In genomic region chr1:219542828-219543518, GRCh38 we compare ENCODE assay signal across 22 cellular contexts.
DNase-seq lines count a peak whose midpoint lies in the region; ATAC-seq and TF ChIP-seq lines count a peak whose summit lies in the region.
"Had no signal": no experiment of that assay in that cellular context is flagged by ENCODE, and none has a peak within 500 bp of the region (broad histone marks: within the 10 kb centered on the region; RNA-seq: fewer than 3 reads in every experiment).

No MANE protein-coding gene starts in this region.

- H3K27ac ChIP-seq in brain microvascular endothelial cell (peak overlapping the region; percentile 22), substantia nigra (ENCODE audit: low read depth, low read length, poor library complexity, severe bottlenecking) (no peak overlapping the region)
- H3K27ac ChIP-seq: body of pancreas, coronary artery, upper lobe of right lung had no signal

- in situ Hi-C loops in brain microvascular endothelial cell (cut with HindIII; ENCODE audit: low pct_ligation_motif_present, low sequenced_read_pairs), result no loop called here

- TF ChIP-seq CTCF in brain microvascular endothelial cell (IDR thresholded peaks at IDR 0.05; ENCODE audit: low read depth, low read length, missing control alignments), result no peak

- H3K27me3 ChIP-seq in MG63 (no peaks in the 10 kb centered on the region), brain microvascular endothelial cell (replicated peaks) (no peaks in the 10 kb centered on the region)
- H3K27me3 ChIP-seq: body of pancreas, upper lobe of right lung had no signal

- H3K9me3 ChIP-seq in MG63, result no peaks in the 10 kb centered on the region
- H3K9me3 ChIP-seq: body of pancreas, mucosa of descending colon, upper lobe of right lung had no signal

- ATAC-seq in HG03565 (IDR thresholded peaks at IDR 0.05; ENCODE audit: unreplicated experiment), result no peak
- ATAC-seq: activated CD4-positive, alpha-beta T cell treated with anti-CD3 and anti-CD28 coated beads for 36 hours; activated T-cell treated with anti-CD3 and anti-CD28 coated beads, Interleukin-2, amount 50 U/mL, for 72 hours; body of pancreas; mucosa of descending colon; upper lobe of right lung had no signal

- H3K4me3 ChIP-seq in MG63 (no peak overlapping the region), brain microvascular endothelial cell (ENCODE audit: low read depth, low read length) (no peak overlapping the region)
- H3K4me3 ChIP-seq: body of pancreas, coronary artery, mucosa of descending colon, upper lobe of right lung had no signal

- no peaks in the 10 kb centered on the region for H3K36me3 ChIP-seq in MG63
- no peaks in the 10 kb centered on the region for H3K36me3 ChIP-seq in brain microvascular endothelial cell (replicated peaks)
- H3K36me3 ChIP-seq: upper lobe of right lung had no signal

- peak; percentile 41 for DNase-seq in Daoy (ENCODE audit: low read depth)
- DNase-seq in MG63, result peak; percentile 65
- DNase-seq in brain microvascular endothelial cell, result peak; percentile 85
- DNase-seq in kidney glomerular epithelial cell (lab: John Stamatoyannopoulos, UW), result peak; percentile 61
- DNase-seq in substantia nigra (lab: John Stamatoyannopoulos, UW), result no peak
- no peak for DNase-seq in activated naive CD4-positive, alpha-beta T cell treated with anti-CD3 and anti-CD28 coated beads, Interleukin-2, amount 50 U/mL, for 16 hours
- no peak for DNase-seq in activated T-cell treated with anti-CD3 and anti-CD28 coated beads for 4 hours
- DNase-seq: activated CD4-positive, alpha-beta T cell treated with anti-CD3 and anti-CD28 coated beads for 36 hours; activated T-cell treated with anti-CD3 and anti-CD28 coated beads, Interleukin-2, amount 50 U/mL, for 72 hours; body of pancreas; C1 segment of cervical spinal cord; HCEC 1CT; immature natural killer cell; KG1; mucosa of descending colon; NCI-H187; NCI-H748 treated with DMSO at 0.1 percent for 48 hours; SHP77; T-helper 1 cell; upper lobe of right lung had no signal

Comparison
In these comparisons a context has a peak if more than half of its experiments do, and no peak if none do; other contexts are left out.
1. DNase-seq: peak in Daoy (single experiment), MG63 (single experiment), brain microvascular endothelial cell (single experiment) and kidney glomerular epithelial cell (single experiment); none in substantia nigra (0 of 49), activated naive CD4-positive, alpha-beta T cell treated with anti-CD3 and anti-CD28 coated beads, Interleukin-2, amount 50 U/mL, for 16 hours (single experiment) and activated T-cell treated with anti-CD3 and anti-CD28 coated beads for 4 hours (single experiment).